ENCODE assay signal across 33 cellular contexts in the genomic region with DNA sequence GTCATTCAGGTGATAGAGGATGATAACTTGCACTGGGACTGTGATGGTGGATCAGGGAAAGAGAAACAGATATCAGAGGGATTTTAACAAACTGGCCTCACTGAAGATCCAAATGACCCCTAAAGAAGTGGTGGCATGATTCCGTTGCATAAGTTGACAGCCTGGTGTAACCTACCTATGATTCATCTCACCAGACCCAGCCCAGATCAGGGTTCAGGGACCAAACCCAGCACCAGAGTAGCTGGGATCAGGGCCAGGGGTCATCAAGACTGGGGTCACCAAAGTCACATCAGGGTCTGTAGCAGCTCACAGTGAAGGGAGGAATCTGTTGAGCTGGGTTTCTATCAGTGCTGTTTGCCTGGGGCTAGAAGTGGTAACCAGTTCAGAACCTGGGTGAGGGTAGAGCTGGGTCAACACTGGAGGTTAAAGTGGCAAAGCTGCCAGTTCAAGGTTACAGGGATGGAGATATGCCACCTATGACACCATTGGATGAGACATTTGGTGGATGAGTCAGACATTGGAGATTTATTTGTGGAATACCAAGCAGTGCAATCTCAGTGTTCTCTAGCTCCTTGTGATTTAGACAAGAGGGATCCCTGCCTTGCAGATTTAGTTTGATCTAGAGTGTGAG. TPM values are rescaled to one million over a fixed set of nuclear protein-coding genes. Genes with fewer than 3 reads are reported as not detected.
"Had no signal": no experiment of that assay in that cellular context is flagged by ENCODE, and none has a peak within 500 bp of the region (broad histone marks: within the 10 kb centered on the region; RNA-seq: fewer than 3 reads in every experiment).

No MANE protein-coding gene starts in this region.

- H3K4me2 ChIP-seq: neural progenitor cell had no signal

- H3K27ac Mint-ChIP-seq: dendritic cell treated with granulocyte-macrophage colony-stimulating factor and Interleukin-4, amounts not matched to agents 40 ng/mL and 50 ng/mL, for 4 days; endodermal cell; naive thymus-derived CD4-positive, alpha-beta T cell; neural progenitor cell; stimulated activated memory B cell treated with anti-CD40 and anti-IgM and Interleukin-4, amounts not matched to agents 10 μg/mL and 1 μg/mL and 100 μg/mL, for 72 hours had no signal

- H3K27me3 ChIP-seq: colonic mucosa, esophagus muscularis mucosa, neural progenitor cell, right atrium auricular region, sigmoid colon, spleen, testis, tibial artery, vagina had no signal

- H3K4me1 ChIP-seq: colonic mucosa, esophagus muscularis mucosa, foreskin keratinocyte, gastroesophageal sphincter, heart right ventricle, neural progenitor cell, prostate gland, right atrium auricular region, sigmoid colon, spleen, testis, tibial artery, upper lobe of right lung, vagina had no signal

- H3K4me1 Mint-ChIP-seq: naive thymus-derived CD4-positive, alpha-beta T cell; nephron; neural progenitor cell; stimulated activated memory B cell treated with anti-CD40 and anti-IgM and Interleukin-4, amounts not matched to agents 10 μg/mL and 1 μg/mL and 100 μg/mL, for 72 hours had no signal

- H3K36me3 ChIP-seq: colonic mucosa, esophagus muscularis mucosa, gastroesophageal sphincter, heart right ventricle, neural progenitor cell, prostate gland, right atrium auricular region, sigmoid colon, spleen, tibial artery, upper lobe of right lung, vagina had no signal

- H3K27ac ChIP-seq: colonic mucosa, esophagus muscularis mucosa, foreskin keratinocyte, gastroesophageal sphincter, heart right ventricle, neural progenitor cell, prostate gland, right atrium auricular region, sigmoid colon, spleen, testis, tibial artery, upper lobe of right lung, vagina had no signal

- H3K27me3 Mint-ChIP-seq: dendritic cell treated with granulocyte-macrophage colony-stimulating factor and Interleukin-4, amounts not matched to agents 40 ng/mL and 50 ng/mL, for 4 days had no signal

- ATAC-seq: foreskin keratinocyte; gastroesophageal sphincter; heart right ventricle; naive thymus-derived CD4-positive, alpha-beta T cell; stimulated activated memory B cell treated with anti-CD40 and anti-IgM and Interleukin-4, amounts not matched to agents 10 μg/mL and 1 μg/mL and 100 μg/mL, for 72 hours; stimulated activated naive CD8-positive, alpha-beta T cell treated with anti-CD3 and anti-CD28 coated beads, Interleukin-15, Interleukin-2, amounts not matched to agents 100 U/mL and 50 U/mL, for 24 hours; upper lobe of right lung had no signal

- H3K4me3 ChIP-seq: colonic mucosa, esophagus muscularis mucosa, gastroesophageal sphincter, heart right ventricle, neural progenitor cell, prostate gland, right atrium auricular region, sigmoid colon, spleen, testis, tibial artery, upper lobe of right lung, vagina had no signal

- H3K9me3 Mint-ChIP-seq: neural progenitor cell had no signal

- H3K4me3 Mint-ChIP-seq: dendritic cell treated with granulocyte-macrophage colony-stimulating factor and Interleukin-4, amounts not matched to agents 40 ng/mL and 50 ng/mL, for 4 days; endodermal cell; naive thymus-derived CD4-positive, alpha-beta T cell; nephron; neural progenitor cell; stimulated activated memory B cell treated with anti-CD40 and anti-IgM and Interleukin-4, amounts not matched to agents 10 μg/mL and 1 μg/mL and 100 μg/mL, for 72 hours had no signal

- FAIRE-seq: islet of Langerhans had no signal

- H3K9ac ChIP-seq: neural progenitor cell had no signal

- H3K36me3 Mint-ChIP-seq: neural progenitor cell had no signal

- H2AFZ ChIP-seq: neural progenitor cell had no signal

- DNase-seq: colonic mucosa; effector CD8-positive, alpha-beta T cell; endodermal cell; heart right ventricle; hippocampal formation; mesenchymal stem cell; midbrain; naive thymus-derived CD4-positive, alpha-beta T cell; sigmoid colon; spleen; stimulated activated CD4-positive, alpha-beta T cell treated with anti-CD3 and anti-CD28 coated beads, Interleukin-4, amount 100 ng/mL, for 4 hours; stimulated activated naive CD8-positive, alpha-beta T cell treated with anti-CD3 and anti-CD28 coated beads, Interleukin-15, Interleukin-2, amounts not matched to agents 100 U/mL and 50 U/mL, for 24 hours; substantia nigra; testis; tibial artery; upper lobe of right lung had no signal

- H3K9me3 ChIP-seq: colonic mucosa, gastroesophageal sphincter, prostate gland, right atrium auricular region, sigmoid colon, testis, tibial artery, upper lobe of right lung, vagina had no signal

RNA-seq across cellular contexts. Expression of gene CASR, which starts 35.9 kb away (rescaled TPM):
- total RNA-seq: chondrocyte, foreskin keratinocyte, heart right ventricle, lower leg skin, lung microvascular endothelial cell, osteoblast, right atrium auricular region, skeletal muscle tissue, vagina had no signal
- polyA plus RNA-seq: fibroblast of lung; foreskin keratinocyte; heart right ventricle; naive thymus-derived CD4-positive, alpha-beta T cell had no signal
